8 cellular contexts compared by ENCODE assay signal in the genomic region with DNA sequence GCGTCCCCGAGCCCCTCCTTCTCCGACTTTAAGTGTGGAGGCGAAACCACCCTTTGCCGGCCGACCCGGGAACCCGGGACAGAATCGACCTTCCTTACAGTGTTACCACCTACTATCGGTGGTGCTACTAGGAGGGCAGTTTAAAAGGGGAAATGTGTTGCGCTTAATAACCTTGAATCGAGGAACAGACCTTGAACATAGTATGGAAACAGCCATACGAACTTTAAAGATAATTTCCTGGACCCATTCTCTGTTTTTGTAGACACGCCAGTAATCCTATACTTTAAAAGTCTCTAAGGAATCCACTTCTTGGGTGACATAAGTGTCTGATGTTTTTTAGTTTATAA. TPM values are rescaled to one million over a fixed set of nuclear protein-coding genes. Genes with fewer than 3 reads are reported as not detected.
DNase-seq lines count a peak whose midpoint lies in the region; ATAC-seq and TF ChIP-seq lines count a peak whose summit lies in the region.

No MANE protein-coding gene starts in this region.

- BruUV-seq in mammary epithelial cell (replicated peaks; lab: Mats Ljungman, UMichigan) = TSS peak; percentile 37

- peak overlapping the region; percentile 97 for H3K27ac ChIP-seq in left ventricle myocardium inferior (replicated peaks)
- peak overlapping the region; percentile 93 for H3K27ac ChIP-seq in mammary epithelial cell (ENCODE audit: insufficient read depth, low read depth, low read length)
- peak overlapping the region; percentile 96 for H3K27ac ChIP-seq in mesodermal cell (ENCODE audit: low read depth, low read length, severe bottlenecking)
- peak overlapping the region; percentile 95 to 97 for H3K27ac ChIP-seq in uterus

- DNase-seq in left ventricle myocardium inferior (no peak), left cardiac atrium (no peak), mammary epithelial cell (no peak), uterus (no peak), hippocampal formation (lab: John Stamatoyannopoulos, UW) (no peak), KG1 (lab: John Stamatoyannopoulos, UW) (no peak)

- intact Hi-C loops in left ventricle myocardium inferior (cut with micrococcal nuclease) = no loop called here
- intact Hi-C loops in left cardiac atrium (cut with DNase I) = loop anchor here in 1 of 2 donors (10.0 kb wide), 1 partner anchor 148 kb away; the partner anchor contains the start of genes RWDD4 and TRAPPC11
- intact Hi-C loops in mammary epithelial cell (cut with micrococcal nuclease) = loop anchor here (5.0 kb wide), 1 partner anchor 1021 kb away; no protein-coding TSS in a partner anchor
- intact Hi-C loops in uterus (cut with DNase I; ENCODE audit: low total_unique reads) = no loop called here

- WGBS in mammary epithelial cell (ENCODE audit: low coverage, missing lambda C conversion rate) = 0% methylated on average over 14 of the region's 14 CpGs
- WGBS in mesodermal cell (ENCODE audit: insufficient coverage in 2 of 2), 2 experiments = 4 to 40% methylated on average over 1 to 4 of the region's 14 CpGs

- CTCF ChIA-PET in mammary epithelial cell (lab: Charles Lee; ENCODE audit: low non-redundant PET) = interaction anchor here (0.8 kb wide), 1 partner anchor 96 kb away, joined by 4 read pairs; no protein-coding TSS in a partner anchor

- H3K36me3 ChIP-seq in left ventricle myocardium inferior (peaks cover 13% of the 10 kb centered on the region), mammary epithelial cell (ENCODE audit: insufficient read depth, low read length) (peaks cover 2% of the 10 kb centered on the region), mesodermal cell (ENCODE audit: control insufficient read depth, insufficient read depth, low read length) (peaks cover 13% of the 10 kb centered on the region), uterus (no peaks in the 10 kb centered on the region)

- dilution Hi-C loops in mammary epithelial cell (cut with HindIII; ENCODE audit: low sequenced_read_pairs) = no loop called here

- no peaks in the 10 kb centered on the region for H4K20me1 ChIP-seq in mammary epithelial cell (ENCODE audit: insufficient read depth, low read length)

- H2AFZ ChIP-seq in mammary epithelial cell (ENCODE audit: low read depth, low read length) = peak overlapping the region; percentile 92

- TF ChIP-seq CTCF in left ventricle myocardium inferior (IDR thresholded peaks at IDR 0.05; ENCODE audit: borderline replicate concordance) (no peak), mammary epithelial cell (conservative IDR thresholded peaks at IDR 0.05 in 1 of 2, IDR thresholded peaks at IDR 0.05 in 1 of 2; ENCODE audit: extremely low read depth in 1 of 2, insufficient read depth in 1 of 2, low read depth in 1 of 2, low read length in 2 of 2) (no peak), uterus (IDR thresholded peaks at IDR 0.05) (no peak)

- H3K4me2 ChIP-seq in mammary epithelial cell (ENCODE audit: insufficient read depth, low read depth, low read length) = peak overlapping the region; percentile 84

- H3K9me3 ChIP-seq in left ventricle myocardium inferior (replicated peaks) (no peaks in the 10 kb centered on the region), mammary epithelial cell (replicated peaks; ENCODE audit: insufficient read depth, low read length) (no peaks in the 10 kb centered on the region), mesodermal cell (ENCODE audit: control insufficient read depth, low read length) (no peaks in the 10 kb centered on the region), uterus (no peaks in the 10 kb centered on the region)

- H3K4me1 ChIP-seq in left ventricle myocardium inferior (peaks cover 41% of the 10 kb centered on the region), mammary epithelial cell (ENCODE audit: insufficient read depth, low read length) (peaks cover 10% of the 10 kb centered on the region), mesodermal cell (ENCODE audit: control insufficient read depth, insufficient read depth, low read length, poor library complexity, severe bottlenecking) (peaks cover 7% of the 10 kb centered on the region), uterus (no peaks in the 10 kb centered on the region)

- peak overlapping the region; percentile 85 for H3K9ac ChIP-seq in mammary epithelial cell (ENCODE audit: insufficient read depth, low read length)

- no peaks in the 10 kb centered on the region for H3K27me3 ChIP-seq in left ventricle myocardium inferior (ENCODE audit: low read depth)
- no peaks in the 10 kb centered on the region for H3K27me3 ChIP-seq in mammary epithelial cell (ENCODE audit: insufficient read depth, low read length)
- H3K27me3 ChIP-seq in uterus = no peaks in the 10 kb centered on the region

- ATAC-seq in left cardiac atrium (no peak), GM18517 (IDR thresholded peaks at IDR 0.05; ENCODE audit: unreplicated experiment) (no peak)

- TF ChIP-seq POLR2A in uterus (IDR thresholded peaks at IDR 0.05) = no peak

- H3K4me3 ChIP-seq in left ventricle myocardium inferior (peak overlapping the region; percentile 97), mammary epithelial cell (replicated peaks in 1 of 3; ENCODE audit: insufficient read depth in 1 of 3, low read depth in 2 of 3, low read length in 3 of 3) (peak overlapping the region; percentile 88 to 98 (median 98)), mesodermal cell (ENCODE audit: extremely low read depth, insufficient read depth, low read length, poor library complexity, severe bottlenecking) (peak overlapping the region; percentile 86), uterus (peak overlapping the region; percentile 62 to 72)

- H3K79me2 ChIP-seq in mammary epithelial cell (ENCODE audit: insufficient read depth, low read length) = peaks cover 84% of the 10 kb centered on the region

- in situ Hi-C loops in mammary epithelial cell (cut with MboI; ENCODE audit: low sequenced_read_pairs in 2 of 2) = loop anchor here in 1 of 2 donors (25.0 kb wide), 1 partner anchor 156 kb away; the partner anchor contains the start of genes RWDD4 and TRAPPC11

RNA-seq across cellular contexts. Expression of gene ING2, which starts 1.5 kb away (rescaled TPM):
- total RNA-seq in left ventricle myocardium inferior = 5.9 TPM
- total RNA-seq in left cardiac atrium = 1 to 10 TPM; 5.4 to 6.2 TPM
- 10 to 100 TPM in 1 of 2 donors, 1 to 10 TPM in 1; 4.8 to 16.6 TPM for total RNA-seq in mammary epithelial cell
- 8.6 TPM for polyA plus RNA-seq in mammary epithelial cell
- polyA minus RNA-seq in mammary epithelial cell = 7.9 TPM
- 12.8 TPM for polyA plus RNA-seq in mesodermal cell (2013, experiment 1 of 2)
- polyA plus RNA-seq in mesodermal cell (2013, experiment 2 of 2) = 14.9 TPM
- 10 to 100 TPM in 2 of 4 donors, 1 to 10 TPM in 2; 3.8 to 16.1 (median 10.0) TPM for total RNA-seq in uterus
